2 cellular contexts compared by ENCODE assay signal in the genomic region with DNA sequence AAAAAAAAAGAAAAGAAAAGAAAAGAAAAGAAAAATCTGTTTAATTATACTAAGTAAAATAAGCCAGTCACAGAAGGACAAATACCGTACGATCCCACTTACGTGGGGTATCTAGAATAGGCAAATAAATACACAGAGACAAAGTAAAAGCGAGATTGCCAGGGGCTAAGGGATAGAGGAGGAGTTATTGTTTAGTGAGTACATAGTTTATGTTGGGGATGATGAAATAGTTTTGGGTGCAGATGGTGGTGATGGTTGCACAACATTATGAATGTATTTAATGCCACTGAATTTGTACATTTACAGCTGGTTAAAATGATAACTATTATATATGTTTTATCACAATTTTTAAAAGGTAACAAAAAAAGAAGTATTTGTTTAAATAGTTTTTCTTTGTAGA.
TF ChIP-seq lines count a peak whose summit lies in the region.

No MANE protein-coding gene starts in this region.

TF ChIP-seq in HepG2, 621 proteins besides CTCF, POLR2A, EP300 and RAD21 (continues in another document):
- TF ChIP-seq ZNF317 (CRISPR knock-in tag; IDR thresholded peaks at IDR 0.05) = no peak
- peak; percentile 88 for TF ChIP-seq CEBPB (IDR thresholded peaks at IDR 0.05; ENCODE audit: borderline replicate concordance, low read depth, low read length)
- no peak for TF ChIP-seq FOXP1 (IDR thresholded peaks at IDR 0.05)
- peak; percentile 45; the same call in 1 of the 2 replicates for TF ChIP-seq FOXP1 (CRISPR knock-in tag; IDR thresholded peaks at IDR 0.05)
- TF ChIP-seq NR3C1 (CRISPR knock-in tag; IDR thresholded peaks at IDR 0.05) = no peak
- TF ChIP-seq, protein P1, sequence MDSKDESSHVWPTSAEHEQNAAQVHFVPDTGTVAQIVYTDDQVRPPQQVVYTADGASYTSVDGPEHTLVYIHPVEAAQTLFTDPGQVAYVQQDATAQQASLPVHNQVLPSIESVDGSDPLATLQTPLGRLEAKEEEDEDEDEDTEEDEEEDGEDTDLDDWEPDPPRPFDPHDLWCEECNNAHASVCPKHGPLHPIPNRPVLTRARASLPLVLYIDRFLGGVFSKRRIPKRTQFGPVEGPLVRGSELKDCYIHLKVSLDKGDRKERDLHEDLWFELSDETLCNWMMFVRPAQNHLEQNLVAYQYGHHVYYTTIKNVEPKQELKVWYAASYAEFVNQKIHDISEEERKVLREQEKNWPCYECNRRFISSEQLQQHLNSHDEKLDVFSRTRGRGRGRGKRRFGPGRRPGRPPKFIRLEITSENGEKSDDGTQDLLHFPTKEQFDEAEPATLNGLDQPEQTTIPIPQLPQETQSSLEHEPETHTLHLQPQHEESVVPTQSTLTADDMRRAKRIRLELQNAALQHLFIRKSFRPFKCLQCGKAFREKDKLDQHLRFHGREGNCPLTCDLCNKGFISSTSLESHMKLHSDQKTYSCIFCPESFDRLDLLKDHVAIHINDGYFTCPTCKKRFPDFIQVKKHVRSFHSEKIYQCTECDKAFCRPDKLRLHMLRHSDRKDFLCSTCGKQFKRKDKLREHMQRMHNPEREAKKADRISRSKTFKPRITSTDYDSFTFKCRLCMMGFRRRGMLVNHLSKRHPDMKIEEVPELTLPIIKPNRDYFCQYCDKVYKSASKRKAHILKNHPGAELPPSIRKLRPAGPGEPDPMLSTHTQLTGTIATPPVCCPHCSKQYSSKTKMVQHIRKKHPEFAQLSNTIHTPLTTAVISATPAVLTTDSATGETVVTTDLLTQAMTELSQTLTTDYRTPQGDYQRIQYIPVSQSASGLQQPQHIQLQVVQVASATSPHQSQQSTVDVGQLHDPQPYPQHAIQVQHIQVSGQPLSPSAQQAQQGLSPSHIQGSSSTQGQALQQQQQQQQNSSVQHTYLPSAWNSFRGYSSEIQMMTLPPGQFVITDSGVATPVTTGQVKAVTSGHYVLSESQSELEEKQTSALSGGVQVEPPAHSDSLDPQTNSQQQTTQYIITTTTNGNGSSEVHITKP (CRISPR knock-in tag; IDR thresholded peaks at IDR 0.05; ENCODE audit: low read depth) = no peak
- peak; percentile 50 for TF ChIP-seq GATAD2A (CRISPR knock-in tag; IDR thresholded peaks at IDR 0.05)
- TF ChIP-seq ZNF205 (CRISPR knock-in tag; IDR thresholded peaks at IDR 0.05) = no peak
- TF ChIP-seq SP5 (CRISPR knock-in tag; IDR thresholded peaks at IDR 0.05; ENCODE audit: borderline replicate concordance, low read depth) = peak; percentile 31; the same call in 1 of the 2 replicates
- TF ChIP-seq SOX13 (IDR thresholded peaks at IDR 0.05) = no peak
- peak in 1 of 2 experiments; percentile 76; a peak in 2 of 4 replicates for TF ChIP-seq SOX13 (CRISPR knock-in tag; conservative IDR thresholded peaks at IDR 0.05 in 1 of 2, IDR thresholded peaks at IDR 0.05 in 1 of 2)
- TF ChIP-seq HNF4A (CRISPR knock-in tag; IDR thresholded peaks at IDR 0.05) = peak; percentile 11; the same call in 1 of the 2 replicates
- no peak for TF ChIP-seq ZNF446 (CRISPR knock-in tag; IDR thresholded peaks at IDR 0.05)
- no peak for TF ChIP-seq RERE (CRISPR knock-in tag; IDR thresholded peaks at IDR 0.05; ENCODE audit: low read depth)
- TF ChIP-seq ATF7 (IDR thresholded peaks at IDR 0.05) = 0 out of 2 replicates have a peak, but pooled peaks have one; percentile 18
- TF ChIP-seq ATF7 (CRISPR knock-in tag; IDR thresholded peaks at IDR 0.05) = no peak
- peak in 1 of 2 experiments; percentile 71; a peak in 2 of 4 replicates for TF ChIP-seq ATF4 (CRISPR knock-in tag; IDR thresholded peaks at IDR 0.05)
- TF ChIP-seq PITX1 (CRISPR knock-in tag; IDR thresholded peaks at IDR 0.05) = no peak
- no peak for TF ChIP-seq ZNF781 (CRISPR knock-in tag; IDR thresholded peaks at IDR 0.05; ENCODE audit: borderline replicate concordance, not compliant biosample characterization)

TF ChIP-seq in WTC11, 78 proteins besides CTCF, POLR2A, EP300 and RAD21:
- TF ChIP-seq HMGXB4 (CRISPR knock-in tag; IDR thresholded peaks at IDR 0.05) = no peak
- TF ChIP-seq GABPB1 (CRISPR knock-in tag; IDR thresholded peaks at IDR 0.05) = 0 out of 2 replicates have a peak, but pooled peaks have one; percentile 39
